ENCODE assay signal across 9 cellular contexts in the genomic region with DNA sequence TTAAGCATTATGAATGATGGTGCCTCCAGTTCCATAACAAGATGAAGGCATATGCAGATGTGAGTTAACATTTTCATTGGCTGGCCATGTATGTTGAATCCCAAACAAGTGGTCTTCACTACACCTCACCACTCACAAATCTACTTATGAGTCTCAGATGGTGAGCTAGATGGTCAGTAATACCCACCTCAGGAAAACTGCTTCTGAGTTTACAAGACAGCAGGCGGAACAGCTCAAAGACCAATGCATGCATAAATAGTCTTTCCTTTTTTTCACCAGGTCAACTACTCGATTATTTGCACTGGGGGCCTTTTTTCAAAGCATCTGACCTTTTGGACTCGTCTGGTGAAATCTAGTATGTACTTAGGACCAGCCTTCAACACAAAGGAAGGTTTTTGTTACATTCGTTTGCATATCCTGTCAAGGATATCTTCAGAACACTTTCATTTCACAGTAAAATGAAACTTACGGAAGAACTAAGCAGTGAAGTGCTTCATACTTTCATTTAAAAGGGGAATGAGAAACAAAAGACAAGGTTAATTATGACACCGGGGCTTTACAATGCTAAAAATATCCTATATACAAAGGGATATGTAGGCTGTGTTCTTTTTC. TPM values are rescaled to one million over a fixed set of nuclear protein-coding genes. Genes with fewer than 3 reads are reported as not detected.
DNase-seq lines count a peak whose midpoint lies in the region; ATAC-seq and TF ChIP-seq lines count a peak whose summit lies in the region.
"Had no signal": no experiment of that assay in that cellular context is flagged by ENCODE, and none has a peak within 500 bp of the region (broad histone marks: within the 10 kb centered on the region; RNA-seq: fewer than 3 reads in every experiment).

No MANE protein-coding gene starts in this region.

- H3K9me3 Mint-ChIP-seq in immature natural killer cell (no peaks in the 10 kb centered on the region), endothelial cell (ENCODE audit: unreplicated experiment) (no peaks in the 10 kb centered on the region)

- TF ChIP-seq CTCF in endothelial cell (IDR thresholded peaks at IDR 0.05; ENCODE audit: unreplicated experiment) (no peak), lower leg skin (IDR thresholded peaks at IDR 0.05) (no peak)

- H3K4me3 Mint-ChIP-seq in immature natural killer cell = peak overlapping the region in 3 of 5 donors; percentile 5 to 45 (median 40)
- H3K4me3 Mint-ChIP-seq in endothelial cell (ENCODE audit: unreplicated experiment) = no peak overlapping the region
- H3K4me3 Mint-ChIP-seq: neural crest cell had no signal

- DNase-seq in immature natural killer cell (no peak), DMS153 treated with DMSO at 0.1 percent for 48 hours (lab: John Stamatoyannopoulos, UW; ENCODE audit: unreplicated experiment) (no peak), endothelial cell (ENCODE audit: low spot score) (no peak), lower leg skin (ENCODE audit: low spot score in 2 of 2) (no peak)
- DNase-seq in stimulated activated CD4-positive, alpha-beta T cell treated with anti-CD3 and anti-CD28 coated beads, Interleukin-1b, Interleukin-23, amount 100 ng/mL, for 48 hours = no peak

- no peak overlapping the region for H3K27ac Mint-ChIP-seq in immature natural killer cell
- H3K27ac Mint-ChIP-seq in endothelial cell (ENCODE audit: unreplicated experiment) = no peak overlapping the region

- H3K36me3 Mint-ChIP-seq in immature natural killer cell (no peaks in the 10 kb centered on the region), endothelial cell (ENCODE audit: low read depth, unreplicated experiment) (no peaks in the 10 kb centered on the region)

- ATAC-seq in GM18520 (IDR thresholded peaks at IDR 0.05; ENCODE audit: unreplicated experiment) = peak; percentile 80
- peak; percentile 94 for ATAC-seq in GM21423 (IDR thresholded peaks at IDR 0.05; ENCODE audit: unreplicated experiment)
- ATAC-seq in HG03342 (IDR thresholded peaks at IDR 0.05; ENCODE audit: unreplicated experiment) = peak; percentile 93

- H3K4me1 Mint-ChIP-seq in immature natural killer cell (no peaks in the 10 kb centered on the region), endothelial cell (ENCODE audit: unreplicated experiment) (peaks cover 5% of the 10 kb centered on the region)

- intact Hi-C loops in lower leg skin (cut with DNase I; ENCODE audit: low total_unique reads) = no loop called here

- WGBS in lower leg skin, 2 donors = 60 to 61% methylated on average over 6 of the region's 6 CpGs

- no peak for TF ChIP-seq POLR2A in lower leg skin (IDR thresholded peaks at IDR 0.05)

- H3K27me3 Mint-ChIP-seq in immature natural killer cell (ENCODE audit: low read depth in 3 of 3) (peaks cover 0 to 10% (median 6%) of the 10 kb centered on the region in 3 donors), endothelial cell (ENCODE audit: unreplicated experiment) (no peaks in the 10 kb centered on the region)

- no peak overlapping the region for H3K4me3 ChIP-seq in lower leg skin (ENCODE audit: low read depth, poor library complexity, severe bottlenecking)

RNA-seq across cellular contexts. Expression of a gene that starts 23.1 kb away (rescaled TPM):
- under 1 TPM in 1 of 3 donors, not detected in 2; 0.66 TPM for polyA plus RNA-seq in immature natural killer cell
- total RNA-seq in endothelial cell (ENCODE audit: unreplicated experiment) = not detected
- under 1 TPM; 0.15 to 0.38 (median 0.23) TPM for total RNA-seq in lower leg skin
- total RNA-seq: neural crest cell had no signal

RNA-seq across cellular contexts. Expression of a gene that starts 52.6 kb away (rescaled TPM):
- polyA plus RNA-seq in immature natural killer cell = 10 to 100 TPM; 22.3 to 36.9 (median 26.9) TPM
- total RNA-seq in endothelial cell (ENCODE audit: unreplicated experiment) = 6.2 TPM
- total RNA-seq in lower leg skin = 100 to 1,000 TPM in 2 of 4 donors, 10 to 100 TPM in 2; 49.5 to 113 (median 97.9) TPM
